ENCODE assay signal across 8 cellular contexts in the genomic region with DNA sequence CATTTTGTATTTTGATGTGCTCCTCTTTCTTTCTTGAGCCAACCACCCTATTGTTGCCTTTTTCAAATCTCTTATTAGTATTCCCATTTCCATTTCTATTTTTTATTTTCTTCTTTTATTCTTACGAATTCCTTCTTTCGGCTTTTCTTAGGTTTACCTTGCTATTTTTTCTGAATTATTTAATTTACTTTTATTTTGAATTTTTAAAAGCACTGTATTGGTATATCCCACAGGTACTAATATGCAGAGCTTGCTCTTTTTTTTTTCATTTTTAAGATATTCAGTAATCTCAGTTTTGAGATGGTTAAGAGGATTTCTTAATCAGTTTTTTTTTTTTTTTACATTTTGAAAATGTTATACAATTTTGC. TPM values are rescaled to one million over a fixed set of nuclear protein-coding genes. Genes with fewer than 3 reads are reported as not detected.
DNase-seq lines count a peak whose midpoint lies in the region; FAIRE-seq and TF ChIP-seq lines count a peak whose summit lies in the region.

No MANE protein-coding gene starts in this region.

- intact Hi-C loops in CD14-positive monocyte (cut with micrococcal nuclease): no loop called here

- no peak for DNase-seq in CD14-positive monocyte (ENCODE audit: low spot score)
- DNase-seq in NT2/D1 (ENCODE audit: low read depth, low spot score): no peak
- DNase-seq in H1 (ENCODE audit: low read depth in 1 of 2, low spot score in 2 of 2): no peak
- DNase-seq in neural progenitor cell (ENCODE audit: low spot score): no peak
- DNase-seq in NCI-H146 (lab: John Stamatoyannopoulos, UW): no peak
- DNase-seq in GM10248 (ENCODE audit: extremely low spot score): no peak
- no peak for DNase-seq in GM03348 (ENCODE audit: low spot score)
- DNase-seq in GM13977 (ENCODE audit: low spot score): no peak

- H3F3A ChIP-seq in neural progenitor cell (ENCODE audit: low read depth): peaks cover 12% of the 10 kb centered on the region

- peaks cover 0 to 30% of the 10 kb centered on the region in 2 experiments; a peak in 3 of 4 replicates for H3K79me2 ChIP-seq in H1 (ENCODE audit: control insufficient read depth in 1 of 2, insufficient read depth in 2 of 2, low read length in 2 of 2)
- H3K79me2 ChIP-seq in neural progenitor cell (ENCODE audit: low read depth): peaks cover 41% of the 10 kb centered on the region

- H3K36me3 ChIP-seq in NT2/D1 (ENCODE audit: insufficient read depth, insufficient read length, low read length) (peaks cover 2% of the 10 kb centered on the region), H1 (ENCODE audit: control insufficient read depth in 2 of 4, insufficient read depth in 4 of 4, low read length in 3 of 4) (no peaks in the 10 kb centered on the region; a peak in 2 of 8 replicates), neural progenitor cell (no peaks in the 10 kb centered on the region)

- FAIRE-seq in H1 (lab: Jason Lieb, UNC): no peak

- H3K27me3 Mint-ChIP-seq in CD14-positive monocyte (ENCODE audit: low read depth in 3 of 3) (peaks cover 1 to 3% (median 2%) of the 10 kb centered on the region in 3 donors), neural progenitor cell (ENCODE audit: insufficient read depth, low read depth) (no peaks in the 10 kb centered on the region)

- peaks cover 31% of the 10 kb centered on the region for H3K9me3 ChIP-seq in NT2/D1 (ENCODE audit: insufficient read depth, low read length)
- no peaks in the 10 kb centered on the region for H3K9me3 ChIP-seq in H1 (ENCODE audit: insufficient read depth in 2 of 2, low read depth in 1 of 2, low read length in 1 of 2)
- H3K9me3 ChIP-seq in neural progenitor cell (ENCODE audit: low read depth): no peaks in the 10 kb centered on the region

- in situ Hi-C loops in GM13977 (cut with MboI; ENCODE audit: low pct_unique_long_range_greater_than_20kb, low sequenced_read_pairs, unreplicated experiment): no loop called here

- 67 to 100% methylated on average over 2 of the region's 2 CpGs for WGBS in H1 (ENCODE audit: extremely low coverage in 1 of 2, insufficient coverage in 1 of 2, insufficient read length in 1 of 2, insufficient replicate concordance in 2 of 2, low coverage in 1 of 2, low lambda C conversion rate in 2 of 2, missing lambda C conversion rate in 1 of 2), 2 experiments

- H3K18ac ChIP-seq in H1 (ENCODE audit: extremely low read depth, low read length): no peak overlapping the region

- peaks cover 18% of the 10 kb centered on the region for H3K4me1 Mint-ChIP-seq in CD14-positive monocyte
- H3K4me1 Mint-ChIP-seq in neural progenitor cell: peaks cover 22% of the 10 kb centered on the region

- peak overlapping the region; percentile 93 for H3K4me3 ChIP-seq in NT2/D1 (ENCODE audit: insufficient read length, low read depth)
- peak overlapping the region; percentile 80 to 95 (median 92); a peak in 7 of 8 replicates for H3K4me3 ChIP-seq in H1 (ENCODE audit: extremely low read depth in 1 of 4, insufficient read depth in 2 of 4, low read depth in 3 of 4, low read length in 4 of 4)
- peak overlapping the region; percentile 80 for H3K4me3 ChIP-seq in neural progenitor cell

- POLR2A ChIA-PET in H1 (lab: Charles Lee; ENCODE audit: partially characterized antibody) (interaction anchor here (0.7 to 2.5 kb wide), 2 partner anchors 19 to 194 kb away, joined by 3 to 14 read pairs; partner anchors contain the start of gene MCF2L2), GM10248 (lab: Yijun Ruan, JAX) (no interaction called here)

- H3K56ac ChIP-seq in H1 (replicated peaks; ENCODE audit: insufficient read length, low read depth, low read length): no peak overlapping the region

- no peak overlapping the region for H4K8ac ChIP-seq in H1 (ENCODE audit: extremely low read depth, insufficient read depth, low read length)

- H3K4me1 ChIP-seq in NT2/D1 (ENCODE audit: insufficient read depth, insufficient read length) (no peaks in the 10 kb centered on the region), H1 (replicated peaks in 1 of 4; ENCODE audit: control insufficient read depth in 3 of 4, insufficient read depth in 4 of 4, low read length in 3 of 4) (no peaks in the 10 kb centered on the region), neural progenitor cell (peaks cover 17% of the 10 kb centered on the region)

- no peak overlapping the region for H3K4ac ChIP-seq in H1 (replicated peaks; ENCODE audit: insufficient read length, low read depth, low read length)

- H3K27ac Mint-ChIP-seq in CD14-positive monocyte (peak overlapping the region in 2 of 7 donors; percentile 85 to 89), neural progenitor cell (no peak overlapping the region)

- no peak overlapping the region for H3K14ac ChIP-seq in H1 (ENCODE audit: insufficient read length)

- H2AFZ ChIP-seq in H1 (ENCODE audit: low read length): no peak overlapping the region
- H2AFZ ChIP-seq in neural progenitor cell (replicated peaks): peak overlapping the region; percentile 83

- H3K27ac ChIP-seq in H1 (ENCODE audit: low read depth, low read length): no peak overlapping the region; the same call in 1 of the 2 replicates
- H3K27ac ChIP-seq in neural progenitor cell: peak overlapping the region; percentile 23

- no peak overlapping the region for H2AK5ac ChIP-seq in H1 (ENCODE audit: low read depth, low read length)

- no peak for TF ChIP-seq RAD21 in H1 (IDR thresholded peaks at IDR 0.05 in 1 of 2, conservative IDR thresholded peaks at IDR 0.05 in 1 of 2; ENCODE audit: low read depth in 2 of 2, low read length in 2 of 2)

- no peak overlapping the region for H2BK12ac ChIP-seq in H1 (ENCODE audit: low read depth, low read length)

- peaks cover 9 to 20% (median 17%) of the 10 kb centered on the region in 7 donors for H3K9me3 Mint-ChIP-seq in CD14-positive monocyte
- peaks cover 12% of the 10 kb centered on the region for H3K9me3 Mint-ChIP-seq in neural progenitor cell

- TF ChIP-seq CTCF in CD14-positive monocyte (IDR thresholded peaks at IDR 0.05) (no peak), H1 (IDR thresholded peaks at IDR 0.05; ENCODE audit: control extremely low read depth in 1 of 3, insufficient read depth in 1 of 3, low read depth in 1 of 3, low read length in 3 of 3) (no peak), neural progenitor cell (IDR thresholded peaks at IDR 0.05) (no peak), GM10248 (IDR thresholded peaks at IDR 0.05; ENCODE audit: control extremely low read depth, extremely low read depth, low read depth, missing control alignments) (no peak), GM13977 (IDR thresholded peaks at IDR 0.05; ENCODE audit: extremely low read depth, insufficient read depth, missing control alignments) (no peak)

- H4K20me1 ChIP-seq in H1 (replicated peaks in 1 of 2; ENCODE audit: control insufficient read depth in 1 of 2, insufficient read depth in 2 of 2, low read length in 2 of 2): no peaks in the 10 kb centered on the region
- H4K20me1 ChIP-seq in neural progenitor cell (ENCODE audit: low read depth): peaks cover 10% of the 10 kb centered on the region

- no peak overlapping the region for H2BK120ac ChIP-seq in H1 (replicated peaks; ENCODE audit: low read depth, low read length)

- no peak overlapping the region for H4K91ac ChIP-seq in H1 (replicated peaks; ENCODE audit: insufficient read length, low read length)

- no peak overlapping the region for H3K23ac ChIP-seq in H1 (ENCODE audit: insufficient read length)

- H3K9ac ChIP-seq in NT2/D1 (ENCODE audit: insufficient read length, low read depth) (peak overlapping the region; percentile 35), H1 (replicated peaks in 1 of 4; ENCODE audit: extremely low read depth in 1 of 4, low read depth in 3 of 4, low read length in 3 of 4) (no peak overlapping the region), neural progenitor cell (no peak overlapping the region)

- H3K4me2 ChIP-seq in H1 (ENCODE audit: insufficient read depth in 1 of 2, low read depth in 2 of 2, low read length in 2 of 2) (peak overlapping the region; percentile 65 to 67), neural progenitor cell (peak overlapping the region; percentile 84)

- H3K4me3 Mint-ChIP-seq in CD14-positive monocyte (peak overlapping the region; percentile 98 to 99), neural progenitor cell (peak overlapping the region; percentile 88)

- no peak overlapping the region; the same call in 1 of the 2 replicates for H2BK5ac ChIP-seq in H1 (ENCODE audit: low read depth, low read length)

- no peaks in the 10 kb centered on the region for H3K79me1 ChIP-seq in H1 (ENCODE audit: low read depth, low read length)

- no peaks in the 10 kb centered on the region for H3K27me3 ChIP-seq in NT2/D1 (ENCODE audit: insufficient read depth, insufficient read length)
- H3K27me3 ChIP-seq in H1 (replicated peaks in 1 of 4; ENCODE audit: control insufficient read depth in 3 of 4, extremely low read depth in 1 of 4, insufficient read depth in 3 of 4, low read length in 3 of 4): no peaks in the 10 kb centered on the region
- no peaks in the 10 kb centered on the region for H3K27me3 ChIP-seq in neural progenitor cell

- H4K5ac ChIP-seq in H1 (ENCODE audit: insufficient read length, low read depth, low read length): peak overlapping the region; percentile 96

- H2BK15ac ChIP-seq in H1 (ENCODE audit: low read length): no peak overlapping the region

- TF ChIP-seq EP300 in H1 (IDR thresholded peaks at IDR 0.05; ENCODE audit: borderline replicate concordance in 1 of 2, low read depth in 2 of 2, low read length in 2 of 2): no peak

- H3K36me3 Mint-ChIP-seq in CD14-positive monocyte: peaks cover 2 to 5% of the 10 kb centered on the region in 2 donors
- peaks cover 6% of the 10 kb centered on the region for H3K36me3 Mint-ChIP-seq in neural progenitor cell

- no peak overlapping the region for H2BK20ac ChIP-seq in H1 (ENCODE audit: low read length)

- CTCF ChIA-PET in H1 (lab: Charles Lee; ENCODE audit: partially characterized antibody): no interaction called here
- CTCF ChIA-PET in GM10248 (lab: Yijun Ruan, JAX): no interaction called here

- TF ChIP-seq POLR2A in H1 (IDR thresholded peaks at IDR 0.05; ENCODE audit: control extremely low read depth in 1 of 2, low read depth in 2 of 2, low read length in 2 of 2): no peak

- H3K23me2 ChIP-seq in H1 (ENCODE audit: low read depth, low read length): peaks cover 5% of the 10 kb centered on the region; the same call in 1 of the 2 replicates

TF ChIP-seq in H1, 55 proteins besides CTCF, POLR2A, EP300 and RAD21 (continues in another document):
- TF ChIP-seq TAF7 (optimal IDR thresholded peaks at IDR 0.05; ENCODE audit: borderline replicate concordance, low read depth, low read length) (no peak), SP1 (IDR thresholded peaks at IDR 0.05; ENCODE audit: low read depth, low read length) (no peak)

RNA-seq across cellular contexts. Expression of gene MCF2L2, which starts 18.4 kb away (rescaled TPM):
- under 1 TPM in 1 of 2 donors, not detected in 1; 0.13 TPM for polyA plus RNA-seq in CD14-positive monocyte
- 12.2 and 13.7 TPM in 2 replicates for total RNA-seq in H1 (2021; fragmentation: NEBNext Ultra II Directional; extraction: Animal tissue kit (Norgen Biotek cat#: 25700))
- polyA plus RNA-seq in H1 (2011; rRNA removed): 4.1 and 4.2 TPM in 2 replicates
- 5.8 TPM for polyA plus RNA-seq in H1 (2011; cell fraction: cytosol; rRNA removed)
- 15.6 TPM for polyA plus RNA-seq in H1 (2011; cell fraction: nucleus; rRNA removed)
- 5.2 to 8.0 TPM (median 5.7 TPM) in 4 replicates for polyA plus RNA-seq in H1 (2012, experiment 1 of 2)
- 0.46 TPM for polyA plus RNA-seq in H1 (2012, experiment 2 of 2)
- polyA plus RNA-seq in H1 (2013, experiment 1 of 2): 4.7 TPM
- polyA plus RNA-seq in H1 (2013, experiment 2 of 2): 4.2 TPM
- polyA minus RNA-seq in H1 (2011; rRNA and poly(A)+ RNA removed): 17.6 and 18.9 TPM in 2 replicates
- polyA minus RNA-seq in H1 (2011; cell fraction: cytosol; rRNA and poly(A)+ RNA removed): 10.4 TPM
- polyA minus RNA-seq in H1 (2011; cell fraction: nucleus; rRNA and poly(A)+ RNA removed): 25.9 TPM
- 10.4 and 11.1 TPM in 2 replicates for total RNA-seq in neural progenitor cell (ENCODE audit: low replicate concordance)
